28 cellular contexts compared by ENCODE assay signal in genomic region chr13:114012921-114013320, GRCh38. TPM values are rescaled to one million over a fixed set of nuclear protein-coding genes. Genes with fewer than 3 reads are reported as not detected.
"Had no signal": no experiment of that assay in that cellular context is flagged by ENCODE, and none has a peak within 500 bp of the region (broad histone marks: within the 10 kb centered on the region; RNA-seq: fewer than 3 reads in every experiment).

No MANE protein-coding gene starts in this region.

- H3K36me3 ChIP-seq: cardiac muscle cell had no signal

- H3K27me3 Mint-ChIP-seq: activated CD4-positive, alpha-beta T cell treated with anti-CD3 and anti-CD28 coated beads, Interleukin-2, amount 10 ng/mL, durations not matched to agents 24 days and 14 days; activated CD8-positive, alpha-beta T cell treated with anti-CD3 and anti-CD28 coated beads for 36 hours; activated naive CD8-positive, alpha-beta T cell treated with anti-CD3 and anti-CD28 coated beads for 36 hours; activated T-helper 17 cell treated with anti-CD3 and anti-CD28 coated beads, Interleukin-2, amount 50 U/mL, for 72 hours had no signal

- H3K9me3 ChIP-seq: ascending aorta, SJCRH30 had no signal

- DNase-seq: activated CD4-positive, alpha-beta T cell treated with anti-CD3 and anti-CD28 coated beads, Interleukin-2, amount 10 ng/mL, durations not matched to agents 24 days and 14 days; activated CD4-positive, alpha-beta T cell treated with anti-CD3 and anti-CD28 coated beads, Interleukin-2, amount 50 U/mL, for 4 hours; activated CD8-positive, alpha-beta T cell treated with anti-CD3 and anti-CD28 coated beads for 36 hours; activated effector memory CD4-positive, alpha-beta T cell treated with anti-CD3 and anti-CD28 coated beads, Interleukin-2, amount 50 U/mL, for 16 hours; activated naive CD4-positive, alpha-beta T cell; activated naive CD4-positive, alpha-beta T cell treated with anti-CD3 and anti-CD28 coated beads, Interleukin-2, amount 50 U/mL, for 16 hours; activated naive CD8-positive, alpha-beta T cell treated with anti-CD3 and anti-CD28 coated beads for 36 hours; activated T-cell treated with anti-CD3 and anti-CD28 coated beads, Interleukin-2, amount 50 U/mL, for 1 hour; activated T-cell treated with anti-CD3 and anti-CD28 coated beads, Interleukin-2, amount 50 U/mL, for 72 hours; amniotic stem cell; MM.1S; MV-4-11; NCI-H1092; NCI-H1436 treated with DMSO at 0.1 percent for 48 hours; NCI-H1694 treated with DMSO at 0.1 percent for 48 hours; NCI-H2029; NCI-H345; NCI-H524 treated with DMSO at 0.1 percent for 48 hours; SJCRH30; T1000 had no signal

- H3K9me3 Mint-ChIP-seq: activated CD4-positive, alpha-beta T cell treated with anti-CD3 and anti-CD28 coated beads, Interleukin-2, amount 10 ng/mL, durations not matched to agents 24 days and 14 days; activated CD8-positive, alpha-beta T cell treated with anti-CD3 and anti-CD28 coated beads for 36 hours; activated naive CD8-positive, alpha-beta T cell treated with anti-CD3 and anti-CD28 coated beads for 36 hours; activated T-cell treated with anti-CD3 and anti-CD28 coated beads, Interleukin-2, amount 50 U/mL, for 72 hours; activated T-helper 17 cell treated with anti-CD3 and anti-CD28 coated beads, Interleukin-2, amount 50 U/mL, for 72 hours had no signal

- H3K4me2 ChIP-seq: KMS-11 had no signal

- H3K27ac ChIP-seq: ascending aorta, cardiac muscle cell, KMS-11, SJCRH30, SK-N-MC had no signal

- H3K4me3 ChIP-seq: ascending aorta, cardiac muscle cell, SJCRH30, SK-N-MC had no signal

- H3K27me3 ChIP-seq: ascending aorta, cardiac muscle cell, SJCRH30 had no signal

- H3K9ac ChIP-seq: KMS-11 had no signal

- H3K4me3 Mint-ChIP-seq: activated CD4-positive, alpha-beta T cell treated with anti-CD3 and anti-CD28 coated beads, Interleukin-2, amount 10 ng/mL, durations not matched to agents 24 days and 14 days; activated CD8-positive, alpha-beta T cell treated with anti-CD3 and anti-CD28 coated beads for 36 hours; activated naive CD8-positive, alpha-beta T cell treated with anti-CD3 and anti-CD28 coated beads for 36 hours; activated T-cell treated with anti-CD3 and anti-CD28 coated beads, Interleukin-2, amount 50 U/mL, for 72 hours; activated T-helper 17 cell treated with anti-CD3 and anti-CD28 coated beads, Interleukin-2, amount 50 U/mL, for 72 hours had no signal

- H3K27ac Mint-ChIP-seq: activated CD4-positive, alpha-beta T cell treated with anti-CD3 and anti-CD28 coated beads, Interleukin-2, amount 10 ng/mL, durations not matched to agents 24 days and 14 days; activated CD8-positive, alpha-beta T cell treated with anti-CD3 and anti-CD28 coated beads for 36 hours; activated naive CD8-positive, alpha-beta T cell treated with anti-CD3 and anti-CD28 coated beads for 36 hours; activated T-cell treated with anti-CD3 and anti-CD28 coated beads, Interleukin-2, amount 50 U/mL, for 72 hours; activated T-helper 17 cell treated with anti-CD3 and anti-CD28 coated beads, Interleukin-2, amount 50 U/mL, for 72 hours had no signal

- ATAC-seq: activated CD8-positive, alpha-beta T cell treated with anti-CD3 and anti-CD28 coated beads for 36 hours; activated T-cell treated with anti-CD3 and anti-CD28 coated beads, Interleukin-2, amount 50 U/mL, for 72 hours; Panc1 had no signal

- H3K4me1 ChIP-seq: ascending aorta, SJCRH30 had no signal

RNA-seq across cellular contexts. Expression of gene C13orf46, which starts 39.0 kb away (rescaled TPM):
- total RNA-seq: cardiac muscle cell, NCI-H460, RPMI7951 had no signal
